Comparison of ENCODE assay signal across 8 cellular contexts in genomic region chr18:74082476-74083070, GRCh38.
DNase-seq lines count a peak whose midpoint lies in the region; ATAC-seq and TF ChIP-seq lines count a peak whose summit lies in the region.

No MANE protein-coding gene starts in this region.

- ATAC-seq in HG02763 (IDR thresholded peaks at IDR 0.05; ENCODE audit: unreplicated experiment) (peak; percentile 72), naive B cell (ENCODE audit: low read depth in 2 of 2) (peak; percentile 98 to 99)

- H3K27ac Mint-ChIP-seq in activated CD4-positive, alpha-beta T cell treated with anti-CD3 and anti-CD28 coated beads, Interleukin-2, amount 10 ng/mL, durations not matched to agents 24 days and 14 days = peak overlapping the region; percentile 96
- peak overlapping the region; percentile 74 to 97 (median 93) for H3K27ac Mint-ChIP-seq in naive B cell

- peaks cover 0 to 3% (median 0%) of the 10 kb centered on the region in 4 donors for H3K4me1 ChIP-seq in tibial artery

- DNase-seq in SKM-1 treated with dmso at 0.1 percent for 144 hours (lab: John Stamatoyannopoulos, UW; ENCODE audit: unreplicated experiment) (peak; percentile 19), SKM-1 (lab: John Stamatoyannopoulos, UW; ENCODE audit: unreplicated experiment) (no peak), NCI-H1930 (lab: John Stamatoyannopoulos, UW) (peak; percentile 9 to 46), naive B cell (peak; percentile 44), tibial artery (no peak)
- DNase-seq in activated CD4-positive, alpha-beta T cell treated with anti-CD3 and anti-CD28 coated beads, Interleukin-2, amount 10 ng/mL, durations not matched to agents 24 days and 14 days = peak; percentile 91
- DNase-seq in effector CD8-positive, alpha-beta T cell (lab: John Stamatoyannopoulos, UW) = peak; percentile 39

- no peaks in the 10 kb centered on the region for H3K9me3 ChIP-seq in tibial artery

- peak overlapping the region; percentile 16 to 20 for H3K27ac ChIP-seq in tibial artery

- H3K4me3 Mint-ChIP-seq in activated CD4-positive, alpha-beta T cell treated with anti-CD3 and anti-CD28 coated beads, Interleukin-2, amount 10 ng/mL, durations not matched to agents 24 days and 14 days = peak overlapping the region; percentile 80
- H3K4me3 Mint-ChIP-seq in naive B cell = peak overlapping the region; percentile 6 to 90 (median 78)

- peak; percentile 35 to 49 for TF ChIP-seq CTCF in tibial artery (IDR thresholded peaks at IDR 0.05)

- no peaks in the 10 kb centered on the region for H3K27me3 Mint-ChIP-seq in activated CD4-positive, alpha-beta T cell treated with anti-CD3 and anti-CD28 coated beads, Interleukin-2, amount 10 ng/mL, durations not matched to agents 24 days and 14 days
- H3K27me3 Mint-ChIP-seq in naive B cell = peaks cover 0 to 9% (median 8%) of the 10 kb centered on the region in 3 donors

- no peak overlapping the region for H3K4me3 ChIP-seq in tibial artery

- H3K9me3 Mint-ChIP-seq in activated CD4-positive, alpha-beta T cell treated with anti-CD3 and anti-CD28 coated beads, Interleukin-2, amount 10 ng/mL, durations not matched to agents 24 days and 14 days = no peaks in the 10 kb centered on the region
- no peaks in the 10 kb centered on the region for H3K9me3 Mint-ChIP-seq in naive B cell

- H3K27me3 ChIP-seq in tibial artery = no peaks in the 10 kb centered on the region

- peaks cover 18% of the 10 kb centered on the region for H3K4me1 Mint-ChIP-seq in activated CD4-positive, alpha-beta T cell treated with anti-CD3 and anti-CD28 coated beads, Interleukin-2, amount 10 ng/mL, durations not matched to agents 24 days and 14 days
- H3K4me1 Mint-ChIP-seq in naive B cell = peaks cover 26 to 27% (median 26%) of the 10 kb centered on the region in 3 donors

- no peaks in the 10 kb centered on the region for H3K36me3 ChIP-seq in tibial artery

- H3K36me3 Mint-ChIP-seq in activated CD4-positive, alpha-beta T cell treated with anti-CD3 and anti-CD28 coated beads, Interleukin-2, amount 10 ng/mL, durations not matched to agents 24 days and 14 days (ENCODE audit: low read depth) = no peaks in the 10 kb centered on the region
- peaks cover 0 to 4% of the 10 kb centered on the region in 2 donors for H3K36me3 Mint-ChIP-seq in naive B cell

- intact Hi-C loops in activated CD4-positive, alpha-beta T cell treated with anti-CD3 and anti-CD28 coated beads, Interleukin-2, amount 10 ng/mL, durations not matched to agents 24 days and 14 days (cut with micrococcal nuclease) = loop anchor here (1.0 to 2.0 kb wide), 5 partner anchors 19 to 66 kb away; partner anchors contain the start of gene TIMM21
- intact Hi-C loops in tibial artery (cut with DNase I; ENCODE audit: low total_unique reads) = no loop called here

Comparison
In these comparisons a context has a peak if more than half of its experiments do, and no peak if none do; other contexts are left out.
1. DNase-seq: peak in SKM-1 treated with dmso at 0.1 percent for 144 hours (single experiment), NCI-H1930 (2 of 2), activated CD4-positive, alpha-beta T cell treated with anti-CD3 and anti-CD28 coated beads, Interleukin-2, amount 10 ng/mL, durations not matched to agents 24 days and 14 days (single experiment), effector CD8-positive, alpha-beta T cell (single experiment) and naive B cell (single experiment); none in SKM-1 (single experiment) and tibial artery (0 of 2).